ENCODE assay signal across 8 cellular contexts in the genomic region with DNA sequence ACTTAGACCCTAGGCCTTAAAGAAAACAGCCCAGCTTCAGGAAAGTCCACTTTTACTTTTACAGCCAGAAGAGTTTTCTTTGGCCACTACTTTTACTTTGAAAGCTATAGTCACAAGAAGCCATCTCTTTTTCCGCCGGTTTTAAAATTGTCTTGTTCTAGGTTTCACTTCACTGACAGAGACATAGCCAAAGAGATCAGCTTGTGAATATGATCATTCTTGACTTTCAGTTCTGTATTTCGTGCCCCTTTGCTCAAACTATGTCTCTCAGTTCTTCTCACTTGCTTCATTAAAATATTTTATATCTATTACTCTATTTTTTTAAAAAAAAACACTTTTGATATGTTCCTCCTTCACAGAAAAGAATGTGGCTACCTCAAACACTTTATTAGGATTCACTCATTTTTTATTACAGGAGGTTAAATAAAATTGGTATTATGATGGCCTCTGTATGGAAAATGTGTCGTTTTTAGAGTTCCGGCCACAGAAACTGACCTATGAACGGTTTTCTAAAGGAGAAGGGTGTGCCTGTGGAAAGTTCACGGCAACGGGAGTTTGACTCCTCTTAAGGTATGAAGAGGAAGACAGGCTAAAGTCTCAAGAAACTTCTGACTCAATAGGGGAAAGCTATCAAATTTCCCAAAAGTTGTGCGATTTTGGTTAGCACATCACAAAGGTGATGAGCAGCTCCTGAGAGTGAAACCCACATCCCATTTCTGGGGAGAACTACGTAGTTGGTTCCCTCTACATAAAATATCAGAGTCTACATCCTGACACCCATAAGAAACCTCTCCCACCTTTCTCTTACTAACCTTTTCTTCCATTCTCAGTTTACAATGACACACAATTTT. TPM values are rescaled to one million over a fixed set of nuclear protein-coding genes. Genes with fewer than 3 reads are reported as not detected.
DNase-seq lines count a peak whose midpoint lies in the region; FAIRE-seq and TF ChIP-seq lines count a peak whose summit lies in the region.

No MANE protein-coding gene starts in this region.

- TF ChIP-seq CTCF in HFFc6 (IDR thresholded peaks at IDR 0.05) (no peak), smooth muscle cell (IDR thresholded peaks at IDR 0.05; ENCODE audit: borderline replicate concordance, insufficient read depth, poor library complexity, severe bottlenecking) (no peak)

- FAIRE-seq in RCC 7860 (lab: Jason Lieb, UNC) = no peak

- peaks cover 19% of the 10 kb centered on the region for H3K4me1 Mint-ChIP-seq in HFFc6 (ENCODE audit: low read depth)

- H3K4me1 ChIP-seq in mucosa of rectum (ENCODE audit: control insufficient read depth in 2 of 2, insufficient read depth in 2 of 2, low read length in 2 of 2) (peaks cover 18 to 25% of the 10 kb centered on the region in 2 donors), smooth muscle cell (ENCODE audit: low read depth) (peaks cover 14% of the 10 kb centered on the region)

- H3K27ac ChIP-seq in mucosa of rectum (ENCODE audit: low read depth in 2 of 2, low read length in 2 of 2) (peak overlapping the region in 1 of 2 donors; percentile 46), smooth muscle cell (ENCODE audit: low read depth) (no peak overlapping the region)

- no peaks in the 10 kb centered on the region for H3K79me2 ChIP-seq in smooth muscle cell (ENCODE audit: low read depth)

- H2AFZ ChIP-seq in smooth muscle cell (ENCODE audit: low read depth) = no peak overlapping the region

- 87% methylated on average over 10 of the region's 10 CpGs for WGBS in smooth muscle cell (ENCODE audit: low lambda C conversion rate)

- no peaks in the 10 kb centered on the region for H3F3A ChIP-seq in smooth muscle cell (ENCODE audit: low read depth)

- no peaks in the 10 kb centered on the region for H3K9me3 ChIP-seq in mucosa of rectum (ENCODE audit: control insufficient read depth in 2 of 2, low read length in 2 of 2)
- H3K9me3 ChIP-seq in smooth muscle cell (replicated peaks; ENCODE audit: low read depth) = no peaks in the 10 kb centered on the region

- peak; percentile 6 for DNase-seq in NK-92 treated with Interleukin-12 subunit alpha and Interleukin-12 subunit beta, amount 100 ng/mL, for 24 hours (lab: John Stamatoyannopoulos, UW)
- DNase-seq in NK-92 (lab: John Stamatoyannopoulos, UW; ENCODE audit: unreplicated experiment) (no peak), HFFc6 (no peak), NOMO-1 treated with DMSO at 0.1 percent for 48 hours (lab: John Stamatoyannopoulos, UW; ENCODE audit: unreplicated experiment) (peak; percentile 72), RCC 7860 (ENCODE audit: low spot score) (no peak), smooth muscle cell (lab: John Stamatoyannopoulos, UW; ENCODE audit: unreplicated experiment) (no peak), amniotic stem cell (lab: John Stamatoyannopoulos, UW) (no peak)

- H3K9ac ChIP-seq in mucosa of rectum (ENCODE audit: low read depth in 1 of 2, low read length in 2 of 2) (peak overlapping the region; percentile 38 to 45), smooth muscle cell (ENCODE audit: low read depth) (no peak overlapping the region)

- H3K4me3 ChIP-seq in mucosa of rectum (ENCODE audit: low read length in 2 of 2) (peak overlapping the region; percentile 60 to 76), smooth muscle cell (no peak overlapping the region)

- no peak overlapping the region for H3K27ac Mint-ChIP-seq in HFFc6

- no peaks in the 10 kb centered on the region for H3K36me3 ChIP-seq in mucosa of rectum (ENCODE audit: control insufficient read depth in 2 of 2, insufficient read depth in 2 of 2, low read length in 2 of 2)
- H3K36me3 ChIP-seq in smooth muscle cell (ENCODE audit: low read depth) = no peaks in the 10 kb centered on the region

- peak overlapping the region; percentile 88; the same call in 1 of the 2 replicates for H3K4me3 Mint-ChIP-seq in HFFc6

- no peak overlapping the region for H3K4me2 ChIP-seq in smooth muscle cell

- H4K20me1 ChIP-seq in smooth muscle cell (ENCODE audit: low read depth) = no peaks in the 10 kb centered on the region

- H3K36me3 Mint-ChIP-seq in HFFc6 (ENCODE audit: low read depth) = no peaks in the 10 kb centered on the region

- peaks cover 14% of the 10 kb centered on the region for H3K27me3 Mint-ChIP-seq in HFFc6 (ENCODE audit: insufficient read depth)

- H3K27me3 ChIP-seq in mucosa of rectum (ENCODE audit: control insufficient read depth in 2 of 2, insufficient read depth in 2 of 2, low read length in 2 of 2) (peaks cover 10 to 14% of the 10 kb centered on the region in 2 donors), smooth muscle cell (ENCODE audit: low read depth) (peaks cover 63% of the 10 kb centered on the region)

- H3K9me3 Mint-ChIP-seq in HFFc6 = no peaks in the 10 kb centered on the region

RNA-seq across cellular contexts. Expression of a gene that starts 1.2 kb away (rescaled TPM):
- total RNA-seq in HFFc6 (2021; fragmentation: NEBNext Ultra II Directional; extraction: Animal tissue kit (Norgen Biotek cat#: 25700)) = 1 to 10 TPM; 1.3 to 4.1 (median 2.5) TPM
- total RNA-seq in smooth muscle cell = not detected in 2 replicates
- polyA plus RNA-seq in smooth muscle cell = 0.25 TPM in 1 of 2 replicates, not detected in the other

RNA-seq across cellular contexts. Expression of a gene that starts 52.6 kb away (rescaled TPM):
- under 1 TPM; 0.09 to 0.51 (median 0.28) TPM for total RNA-seq in HFFc6 (2021; fragmentation: NEBNext Ultra II Directional; extraction: Animal tissue kit (Norgen Biotek cat#: 25700))
- total RNA-seq in smooth muscle cell = 1.4 and 1.7 TPM in 2 replicates
- polyA plus RNA-seq in smooth muscle cell = 0.50 and 1.1 TPM in 2 replicates

Comparison
In these comparisons a context has a peak if more than half of its experiments do, and no peak if none do; other contexts are left out.
1. DNase-seq: peak in NK-92 treated with Interleukin-12 subunit alpha and Interleukin-12 subunit beta, amount 100 ng/mL, for 24 hours (single experiment) and NOMO-1 treated with DMSO at 0.1 percent for 48 hours (single experiment); none in NK-92 (single experiment), HFFc6 (single experiment), RCC 7860 (single experiment), smooth muscle cell (single experiment) and amniotic stem cell (single experiment).